ENCODE assay signal across 3 cellular contexts in the genomic region with DNA sequence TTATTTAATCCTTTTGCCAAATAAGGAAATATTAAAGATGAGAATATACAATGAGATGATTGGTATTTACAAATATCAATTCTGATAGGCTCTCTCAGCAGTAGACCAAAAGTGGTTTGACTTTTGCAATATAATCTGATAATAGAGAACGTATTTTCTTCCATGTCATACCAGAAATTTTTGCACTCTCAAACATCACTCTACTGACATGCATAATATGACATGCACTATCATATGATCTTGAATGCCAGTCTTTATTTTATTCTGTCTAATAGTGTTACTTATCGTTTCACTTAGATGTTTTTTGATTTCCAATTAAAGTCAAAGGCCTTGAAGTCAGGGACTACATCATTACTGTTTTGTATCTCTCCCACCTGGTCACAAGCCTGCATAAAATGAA.
"Had no signal": no experiment of that assay in that cellular context is flagged by ENCODE, and none has a peak within 500 bp of the region (broad histone marks: within the 10 kb centered on the region; RNA-seq: fewer than 3 reads in every experiment).

No MANE protein-coding gene starts in this region.

- ATAC-seq: GM12878 had no signal

- DNase-seq: GDM1, GF-D8 had no signal

- H3K4me3 ChIP-seq: GM12878 had no signal
